ENCODE assay signal across 9 cellular contexts in genomic region chr11:68211546-68211945, GRCh38. TPM values are rescaled to one million over a fixed set of nuclear protein-coding genes. Genes with fewer than 3 reads are reported as not detected.
DNase-seq lines count a peak whose midpoint lies in the region; ATAC-seq, FAIRE-seq and TF ChIP-seq lines count a peak whose summit lies in the region.
"Had no signal": no experiment of that assay in that cellular context is flagged by ENCODE, and none has a peak within 500 bp of the region (broad histone marks: within the 10 kb centered on the region; RNA-seq: fewer than 3 reads in every experiment).

No MANE protein-coding gene starts in this region.

- peaks cover 52% of the 10 kb centered on the region for H3K4me1 Mint-ChIP-seq in activated T-helper 1 cell treated with anti-CD3 and anti-CD28 coated beads, Interleukin-12 subunit alpha, Interleukin-12 subunit beta, Interleukin-2, Interleukin-4 antibody, amounts not matched to agents 30 ng/mL and 10 ng/mL and 1 ng/mL, durations not matched to agents 14 hours and 24 hours and 36 hours (ENCODE audit: low read depth)
- H3K4me1 Mint-ChIP-seq in stimulated activated naive CD8-positive, alpha-beta T cell treated with anti-CD3 and anti-CD28 coated beads, Interleukin-15, Interleukin-2, amounts not matched to agents 100 ng/mL and 50 ng/mL, for 24 hours (ENCODE audit: low read depth) = peaks cover 58% of the 10 kb centered on the region

- peak overlapping the region; percentile 91 for H3K4me3 Mint-ChIP-seq in activated T-helper 1 cell treated with anti-CD3 and anti-CD28 coated beads, Interleukin-12 subunit alpha, Interleukin-12 subunit beta, Interleukin-2, Interleukin-4 antibody, amounts not matched to agents 30 ng/mL and 10 ng/mL and 1 ng/mL, durations not matched to agents 14 hours and 24 hours and 36 hours
- H3K4me3 Mint-ChIP-seq in stimulated activated naive CD8-positive, alpha-beta T cell treated with anti-CD3 and anti-CD28 coated beads, Interleukin-15, Interleukin-2, amounts not matched to agents 100 ng/mL and 50 ng/mL, for 24 hours = peak overlapping the region; percentile 85

- peak overlapping the region; percentile 73; the same call in 1 of the 2 replicates for H3K9ac ChIP-seq in SK-N-SH
- H3K9ac ChIP-seq in keratinocyte (ENCODE audit: control insufficient read depth, extremely low read depth, insufficient read depth, low read length) = peak overlapping the region; percentile 84

- TF ChIP-seq CTCF in SK-N-SH (IDR thresholded peaks at IDR 0.05) (no peak), keratinocyte (optimal IDR thresholded peaks at IDR 0.05 in 1 of 3, IDR thresholded peaks at IDR 0.05 in 1 of 3, conservative IDR thresholded peaks at IDR 0.05 in 1 of 3; ENCODE audit: extremely low read depth in 1 of 3, insufficient read depth in 2 of 3, low read length in 3 of 3) (no peak)

- TF ChIP-seq RAD21 in SK-N-SH (IDR thresholded peaks at IDR 0.05; ENCODE audit: low read length) = no peak

- no peaks in the 10 kb centered on the region for H3K9me3 ChIP-seq in SK-N-SH
- H3K9me3 ChIP-seq in keratinocyte (ENCODE audit: control insufficient read depth, low read depth, low read length) = no peaks in the 10 kb centered on the region

- no peak for ATAC-seq in SK-N-SH treated with all-trans-retinoic acid at 6 μM for 48 hours

- 60% methylated on average over 14 of the region's 14 CpGs for WGBS in SK-N-SH (ENCODE audit: low lambda C conversion rate)

- no peak for DNase-seq in SK-N-SH
- no peak for DNase-seq in activated T-helper 1 cell treated with anti-CD3 and anti-CD28 coated beads, Interleukin-12 subunit alpha, Interleukin-12 subunit beta, Interleukin-2, Interleukin-4 antibody, amounts not matched to agents 30 ng/mL and 10 ng/mL and 1 ng/mL, durations not matched to agents 14 hours and 24 hours and 36 hours (ENCODE audit: low spot score)
- no peak for DNase-seq in keratinocyte (ENCODE audit: low read depth, low spot score)
- DNase-seq in NCI-H774 (lab: John Stamatoyannopoulos, UW) = no peak
- no peak for DNase-seq in COLO829 (ENCODE audit: low spot score)
- no peak for DNase-seq in NCI-H1694 (lab: John Stamatoyannopoulos, UW)

- FAIRE-seq in keratinocyte (lab: Jason Lieb, UNC) = no peak
- FAIRE-seq: colon had no signal

- H3K4me3 ChIP-seq in SK-N-SH (ENCODE audit: low read depth in 2 of 2, low read length in 1 of 2) = peak overlapping the region; percentile 96 to 99
- peak overlapping the region; percentile 90 to 99 (median 96) for H3K4me3 ChIP-seq in keratinocyte (ENCODE audit: control insufficient read depth in 2 of 3, extremely low read depth in 1 of 3, insufficient read depth in 2 of 3, low read depth in 1 of 3, low read length in 3 of 3)

- peaks cover 10% of the 10 kb centered on the region for H3K9me1 ChIP-seq in keratinocyte (ENCODE audit: control insufficient read depth, extremely low read depth, insufficient read depth, low read length)

- peak overlapping the region; percentile 77 for H3K27ac Mint-ChIP-seq in activated T-helper 1 cell treated with anti-CD3 and anti-CD28 coated beads, Interleukin-12 subunit alpha, Interleukin-12 subunit beta, Interleukin-2, Interleukin-4 antibody, amounts not matched to agents 30 ng/mL and 10 ng/mL and 1 ng/mL, durations not matched to agents 14 hours and 24 hours and 36 hours
- peak overlapping the region; percentile 77 for H3K27ac Mint-ChIP-seq in stimulated activated naive CD8-positive, alpha-beta T cell treated with anti-CD3 and anti-CD28 coated beads, Interleukin-15, Interleukin-2, amounts not matched to agents 100 ng/mL and 50 ng/mL, for 24 hours

- H3K27me3 ChIP-seq in SK-N-SH (ENCODE audit: insufficient read depth) = no peaks in the 10 kb centered on the region
- no peaks in the 10 kb centered on the region for H3K27me3 ChIP-seq in keratinocyte (ENCODE audit: control insufficient read depth, extremely low read depth, insufficient read depth, low read length)

- H3K36me3 Mint-ChIP-seq in activated T-helper 1 cell treated with anti-CD3 and anti-CD28 coated beads, Interleukin-12 subunit alpha, Interleukin-12 subunit beta, Interleukin-2, Interleukin-4 antibody, amounts not matched to agents 30 ng/mL and 10 ng/mL and 1 ng/mL, durations not matched to agents 14 hours and 24 hours and 36 hours (ENCODE audit: low read depth) = peaks cover 4% of the 10 kb centered on the region
- H3K36me3 Mint-ChIP-seq in stimulated activated naive CD8-positive, alpha-beta T cell treated with anti-CD3 and anti-CD28 coated beads, Interleukin-15, Interleukin-2, amounts not matched to agents 100 ng/mL and 50 ng/mL, for 24 hours (ENCODE audit: low read depth) = no peaks in the 10 kb centered on the region

- H3K9me3 Mint-ChIP-seq in activated T-helper 1 cell treated with anti-CD3 and anti-CD28 coated beads, Interleukin-12 subunit alpha, Interleukin-12 subunit beta, Interleukin-2, Interleukin-4 antibody, amounts not matched to agents 30 ng/mL and 10 ng/mL and 1 ng/mL, durations not matched to agents 14 hours and 24 hours and 36 hours = no peaks in the 10 kb centered on the region
- no peaks in the 10 kb centered on the region for H3K9me3 Mint-ChIP-seq in stimulated activated naive CD8-positive, alpha-beta T cell treated with anti-CD3 and anti-CD28 coated beads, Interleukin-15, Interleukin-2, amounts not matched to agents 100 ng/mL and 50 ng/mL, for 24 hours

- CTCF ChIA-PET in SK-N-SH (lab: Yijun Ruan, JAX) = interaction anchor here (0.7 to 2.4 kb wide), 5 partner anchors 14 to 203 kb away, joined by 3 to 8 read pairs (median 4); no protein-coding TSS in a partner anchor

- no peaks in the 10 kb centered on the region for H3K9me2 ChIP-seq in SK-N-SH

- no peak overlapping the region for H2AFZ ChIP-seq in SK-N-SH (ENCODE audit: low read depth)
- no peak overlapping the region for H2AFZ ChIP-seq in keratinocyte (ENCODE audit: control insufficient read depth, low read length)

- H3K79me2 ChIP-seq in SK-N-SH (ENCODE audit: insufficient read depth) (peaks cover 61% of the 10 kb centered on the region), keratinocyte (ENCODE audit: control insufficient read depth, insufficient read depth, low read length) (peaks cover 57% of the 10 kb centered on the region)

- POLR2A ChIA-PET in SK-N-SH (lab: Yijun Ruan, JAX) = no interaction called here

- intact Hi-C loops in activated T-helper 1 cell treated with anti-CD3 and anti-CD28 coated beads, Interleukin-12 subunit alpha, Interleukin-12 subunit beta, Interleukin-2, Interleukin-4 antibody, amounts not matched to agents 30 ng/mL and 10 ng/mL and 1 ng/mL, durations not matched to agents 14 hours and 24 hours and 36 hours (cut with micrococcal nuclease) = loop anchor here (5.0 kb wide), 1 partner anchor 251 kb away; the partner anchor contains the start of gene PPP6R3

- H3F3A ChIP-seq in SK-N-SH (replicated peaks; ENCODE audit: insufficient read depth) = peaks cover 9% of the 10 kb centered on the region

- H3K4me1 ChIP-seq in SK-N-SH (ENCODE audit: control insufficient read depth in 1 of 2, insufficient read depth in 2 of 2, low read depth in 1 of 2, low read length in 1 of 2) (peaks cover 11 to 27% of the 10 kb centered on the region in 2 experiments; a peak in 3 of 4 replicates), keratinocyte (ENCODE audit: control insufficient read depth, extremely low read depth, insufficient read depth, low read length) (peaks cover 35% of the 10 kb centered on the region)

- TF ChIP-seq EP300 in SK-N-SH (IDR thresholded peaks at IDR 0.05; ENCODE audit: borderline replicate concordance in 1 of 2, low read depth in 1 of 2, low read length in 1 of 2) = no peak

- dilution Hi-C loops in keratinocyte (cut with MboI; ENCODE audit: extremely low pct_ligation_motif_present, low sequenced_read_pairs) = no loop called here

- peaks cover 17% of the 10 kb centered on the region for H3K27me3 Mint-ChIP-seq in activated T-helper 1 cell treated with anti-CD3 and anti-CD28 coated beads, Interleukin-12 subunit alpha, Interleukin-12 subunit beta, Interleukin-2, Interleukin-4 antibody, amounts not matched to agents 30 ng/mL and 10 ng/mL and 1 ng/mL, durations not matched to agents 14 hours and 24 hours and 36 hours (ENCODE audit: insufficient read depth)
- peaks cover 14% of the 10 kb centered on the region for H3K27me3 Mint-ChIP-seq in stimulated activated naive CD8-positive, alpha-beta T cell treated with anti-CD3 and anti-CD28 coated beads, Interleukin-15, Interleukin-2, amounts not matched to agents 100 ng/mL and 50 ng/mL, for 24 hours

- H3K27ac ChIP-seq in SK-N-SH (ENCODE audit: low read depth in 2 of 2, low read length in 1 of 2) = no peak overlapping the region
- no peak overlapping the region for H3K27ac ChIP-seq in keratinocyte (ENCODE audit: control insufficient read depth, insufficient read depth, low read length)

- peaks cover 60% of the 10 kb centered on the region for H4K20me1 ChIP-seq in SK-N-SH (ENCODE audit: insufficient read depth)
- H4K20me1 ChIP-seq in keratinocyte (ENCODE audit: control insufficient read depth, extremely low read depth, insufficient read depth, low read length) = peaks cover 39% of the 10 kb centered on the region

- no peaks in the 10 kb centered on the region for H3K36me3 ChIP-seq in SK-N-SH (replicated peaks in 1 of 2; ENCODE audit: control insufficient read depth in 1 of 2, insufficient read depth in 2 of 2, low read length in 1 of 2)
- no peaks in the 10 kb centered on the region for H3K36me3 ChIP-seq in keratinocyte (ENCODE audit: control insufficient read depth in 2 of 2, extremely low read depth in 1 of 2, insufficient read depth in 2 of 2, low read length in 2 of 2)

- H3K4me2 ChIP-seq in SK-N-SH = peak overlapping the region; percentile 89
- H3K4me2 ChIP-seq in keratinocyte (ENCODE audit: control insufficient read depth, extremely low read depth, insufficient read depth, low read depth, low read length) = peak overlapping the region; percentile 99

TF ChIP-seq in SK-N-SH, 30 proteins besides CTCF, POLR2A, EP300 and RAD21 (continues in another document):
- no peak for TF ChIP-seq TAF1 (IDR thresholded peaks at IDR 0.05; ENCODE audit: borderline replicate concordance, low read depth, low read length)

RNA-seq across cellular contexts. Expression of gene KMT5B, which starts 1.6 kb away (rescaled TPM):
- polyA plus RNA-seq in SK-N-SH (2012; rRNA removed) (8.4 and 10.4 TPM in 2 replicates), keratinocyte (7.4 to 17.2 TPM (median 10.3 TPM) in 3 replicates)
- 10.5 and 11.5 TPM in 2 replicates for polyA plus RNA-seq in SK-N-SH (2012; cell fraction: cytosol; rRNA removed)
- 18.0 and 20.8 TPM in 2 replicates for polyA plus RNA-seq in SK-N-SH (2012; cell fraction: nucleus; rRNA removed)
- 32.1 and 37.3 TPM in 2 replicates for total RNA-seq in activated T-helper 1 cell treated with anti-CD3 and anti-CD28 coated beads, Interleukin-12 subunit alpha, Interleukin-12 subunit beta, Interleukin-2, Interleukin-4 antibody, amounts not matched to agents 30 ng/mL and 10 ng/mL and 1 ng/mL, durations not matched to agents 14 hours and 24 hours and 36 hours
- 45.6 TPM for polyA plus RNA-seq in keratinocyte (2011; ENCODE audit: low read depth)
- 7.2 and 11.4 TPM in 2 replicates for polyA plus RNA-seq in keratinocyte (2011; cell fraction: cytosol; rRNA removed)
- polyA plus RNA-seq in keratinocyte (2011; cell fraction: nucleus; rRNA removed) = 16.6 and 25.2 TPM in 2 replicates
- 18.8 and 26.8 TPM in 2 replicates for polyA plus RNA-seq in keratinocyte (2012; ENCODE audit: low replicate concordance)
- polyA minus RNA-seq in keratinocyte = 2.1 to 13.0 TPM (median 7.4 TPM) in 3 replicates
- polyA minus RNA-seq in keratinocyte (2011; cell fraction: cytosol; rRNA and poly(A)+ RNA removed) = 14.4 TPM
- 11.9 and 23.3 TPM in 2 replicates for polyA minus RNA-seq in keratinocyte (2011; cell fraction: nucleus; rRNA and poly(A)+ RNA removed)
